17 cellular contexts compared by ENCODE assay signal in the genomic region with DNA sequence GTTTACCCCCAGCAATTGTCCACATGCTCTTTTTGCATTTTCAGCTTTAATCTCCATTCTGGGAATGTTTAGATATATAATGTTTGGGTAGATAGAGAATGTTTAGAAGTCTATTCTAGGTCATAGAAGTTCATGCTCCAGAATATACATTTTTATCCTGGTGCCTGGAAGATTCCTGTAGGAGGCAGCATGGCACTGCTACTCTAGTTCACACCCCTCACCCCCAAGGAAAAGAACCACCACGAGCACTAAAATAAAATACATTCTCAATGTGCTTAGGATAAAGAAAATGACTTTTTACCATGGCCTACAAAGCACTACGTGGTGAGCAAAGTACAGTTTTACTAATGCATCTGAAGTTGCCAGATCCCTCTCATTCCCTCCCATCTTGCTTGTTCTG. TPM values are rescaled to one million over a fixed set of nuclear protein-coding genes. Genes with fewer than 3 reads are reported as not detected.
DNase-seq lines count a peak whose midpoint lies in the region; ATAC-seq and TF ChIP-seq lines count a peak whose summit lies in the region.
"Had no signal": no experiment of that assay in that cellular context is flagged by ENCODE, and none has a peak within 500 bp of the region (broad histone marks: within the 10 kb centered on the region; RNA-seq: fewer than 3 reads in every experiment).

No MANE protein-coding gene starts in this region.

- no peak overlapping the region for H3K4me3 Mint-ChIP-seq in type B pancreatic cell
- H3K4me3 Mint-ChIP-seq: CD4-positive, CD25-positive, alpha-beta regulatory T cell; memory B cell; stimulated activated effector memory CD8-positive, alpha-beta T cell treated with anti-CD3 and anti-CD28 coated beads, Interleukin-12 subunit alpha, Interleukin-12 subunit beta, amount 100 ng/mL, for 72 hours had no signal

- H3K4me3 ChIP-seq in AG09309 (ENCODE audit: control insufficient read depth, low read depth, low read length) = no peak overlapping the region
- no peak overlapping the region for H3K4me3 ChIP-seq in HEK293 (ENCODE audit: low read depth, low read length)
- no peak overlapping the region for H3K4me3 ChIP-seq in cardiac fibroblast (replicated peaks in 1 of 2; ENCODE audit: low read depth in 2 of 2, low read length in 2 of 2)
- no peak overlapping the region for H3K4me3 ChIP-seq in suprapubic skin
- H3K4me3 ChIP-seq: dorsolateral prefrontal cortex, esophagus squamous epithelium had no signal

- no peak for TF ChIP-seq POLR2A in suprapubic skin (IDR thresholded peaks at IDR 0.05)

- POLR2A ChIA-PET in HEK293 (lab: Yijun Ruan, JAX) = no interaction called here

- no peaks in the 10 kb centered on the region for H3K27me3 Mint-ChIP-seq in type B pancreatic cell

- no peaks in the 10 kb centered on the region for H3K27me3 ChIP-seq in suprapubic skin
- H3K27me3 ChIP-seq: dorsolateral prefrontal cortex, esophagus squamous epithelium had no signal

- H3K9me3 ChIP-seq in HEK293 (ENCODE audit: control insufficient read depth, insufficient read depth, low read depth, low read length) = no peaks in the 10 kb centered on the region
- H3K9me3 ChIP-seq in suprapubic skin = no peaks in the 10 kb centered on the region
- H3K9me3 ChIP-seq: esophagus squamous epithelium had no signal

- TF ChIP-seq EP300 in suprapubic skin (IDR thresholded peaks at IDR 0.05) = no peak

- peak; percentile 47 for TF ChIP-seq CTCF in AG09309 (IDR thresholded peaks at IDR 0.05; ENCODE audit: control insufficient read depth, insufficient read depth, low read depth, low read length, missing control alignments)
- no peak; the same call in 1 of the 2 replicates for TF ChIP-seq CTCF in HEK293 (tag by site-specific recombination; IDR thresholded peaks at IDR 0.05)
- peak; percentile 38 for TF ChIP-seq CTCF in cardiac fibroblast (IDR thresholded peaks at IDR 0.05; ENCODE audit: low read depth, low read length)
- no peak for TF ChIP-seq CTCF in suprapubic skin (IDR thresholded peaks at IDR 0.05)
- TF ChIP-seq CTCF in type B pancreatic cell (conservative IDR thresholded peaks at IDR 0.05) = no peak

- H3K36me3 ChIP-seq in HEK293 (ENCODE audit: control insufficient read depth in 2 of 2, insufficient read depth in 1 of 2, low read length in 2 of 2) (no peaks in the 10 kb centered on the region), suprapubic skin (no peaks in the 10 kb centered on the region)
- H3K36me3 ChIP-seq: esophagus squamous epithelium had no signal

- CTCF ChIA-PET in HEK293 (lab: Yijun Ruan, JAX) = interaction anchor here (0.9 to 1.1 kb wide), 2 partner anchors 9 to 131 kb away, joined by 4 read pairs; no protein-coding TSS in a partner anchor

- no peak for ATAC-seq in GM21576 (IDR thresholded peaks at IDR 0.05; ENCODE audit: unreplicated experiment)
- ATAC-seq: sciatic nerve; stimulated activated effector memory CD8-positive, alpha-beta T cell treated with anti-CD3 and anti-CD28 coated beads, Interleukin-12 subunit alpha, Interleukin-12 subunit beta, amount 100 ng/mL, for 72 hours had no signal

- no peak overlapping the region for H3K27ac ChIP-seq in HEK293 (ENCODE audit: extremely low read depth, low read depth, low read length)
- H3K27ac ChIP-seq in suprapubic skin = no peak overlapping the region
- H3K27ac ChIP-seq: dorsolateral prefrontal cortex, esophagus squamous epithelium, VCaP had no signal

- DNase-seq in AG09309 (ENCODE audit: low read depth) (no peak), cardiac fibroblast (ENCODE audit: low read depth in 2 of 2) (peak in 1 of 2 donors; percentile 48), lung microvascular endothelial cell (ENCODE audit: low read depth in 2 of 2) (peak; percentile 15 to 17), suprapubic skin (ENCODE audit: low spot score in 2 of 2) (no peak), type B pancreatic cell (ENCODE audit: extremely low spot score, unreplicated experiment) (no peak), AG20443 (ENCODE audit: low spot score) (no peak)
- DNase-seq: activated effector memory CD4-positive, alpha-beta T cell treated with anti-CD3 and anti-CD28 coated beads, Interleukin-2, amount 50 U/mL, for 16 hours; CD4-positive, CD25-positive, alpha-beta regulatory T cell; dorsolateral prefrontal cortex; esophagus squamous epithelium; NCI-H446 treated with DMSO at 0.1 percent for 48 hours had no signal

- H3K4me1 Mint-ChIP-seq in type B pancreatic cell (ENCODE audit: unreplicated experiment) = peaks cover 24% of the 10 kb centered on the region
- H3K4me1 Mint-ChIP-seq: CD4-positive, CD25-positive, alpha-beta regulatory T cell; stimulated activated effector memory CD8-positive, alpha-beta T cell treated with anti-CD3 and anti-CD28 coated beads, Interleukin-12 subunit alpha, Interleukin-12 subunit beta, amount 100 ng/mL, for 72 hours had no signal

- no peak overlapping the region for H3K27ac Mint-ChIP-seq in type B pancreatic cell
- H3K27ac Mint-ChIP-seq: CD4-positive, CD25-positive, alpha-beta regulatory T cell; memory B cell; stimulated activated effector memory CD8-positive, alpha-beta T cell treated with anti-CD3 and anti-CD28 coated beads, Interleukin-12 subunit alpha, Interleukin-12 subunit beta, amount 100 ng/mL, for 72 hours had no signal

- H3K9me3 Mint-ChIP-seq in type B pancreatic cell = no peaks in the 10 kb centered on the region
- H3K9me3 Mint-ChIP-seq: memory B cell; stimulated activated effector memory CD8-positive, alpha-beta T cell treated with anti-CD3 and anti-CD28 coated beads, Interleukin-12 subunit alpha, Interleukin-12 subunit beta, amount 100 ng/mL, for 72 hours had no signal

- no peaks in the 10 kb centered on the region for H3K4me1 ChIP-seq in HEK293 (ENCODE audit: control insufficient read depth, insufficient read depth, low read length)
- H3K4me1 ChIP-seq in suprapubic skin = peaks cover 6% of the 10 kb centered on the region

- H3K36me3 Mint-ChIP-seq in type B pancreatic cell = peaks cover 40% of the 10 kb centered on the region
- H3K36me3 Mint-ChIP-seq: CD4-positive, CD25-positive, alpha-beta regulatory T cell; memory B cell; stimulated activated effector memory CD8-positive, alpha-beta T cell treated with anti-CD3 and anti-CD28 coated beads, Interleukin-12 subunit alpha, Interleukin-12 subunit beta, amount 100 ng/mL, for 72 hours had no signal

- 45% methylated on average over 2 of the region's 2 CpGs for WGBS in suprapubic skin

TF ChIP-seq in HEK293, 187 proteins besides CTCF, POLR2A, EP300 and RAD21:
- peak; percentile 18; the same call in 1 of the 2 replicates for TF ChIP-seq ZNF654 (tag by site-specific recombination; IDR thresholded peaks at IDR 0.05; ENCODE audit: low read depth)
- no peak for TF ChIP-seq OVOL3 (tag by site-specific recombination; IDR thresholded peaks at IDR 0.05)
- TF ChIP-seq SP3 (tag by site-specific recombination; IDR thresholded peaks at IDR 0.05) = no peak

RNA-seq across cellular contexts. Expression of a gene that starts 53.8 kb away (rescaled TPM):
- total RNA-seq in lung microvascular endothelial cell (78.2 and 97.4 TPM in 2 replicates), suprapubic skin (10 to 100 TPM; 17.2 to 31.8 (median 28.8) TPM), type B pancreatic cell (ENCODE audit: low replicate concordance) (46.7 and 67.7 TPM in 2 replicates)
- total RNA-seq: CD4-positive, CD25-positive, alpha-beta regulatory T cell had no signal

Comparison
In these comparisons a context has a peak if more than half of its experiments do, and no peak if none do; other contexts are left out.
1. DNase-seq: peak in lung microvascular endothelial cell (2 of 2); none in AG09309 (single experiment), suprapubic skin (0 of 2), type B pancreatic cell (single experiment) and AG20443 (single experiment).
2. CTCF ChIP-seq: peak in AG09309 (single experiment) and cardiac fibroblast (single experiment); none in HEK293 (single experiment), suprapubic skin (0 of 2) and type B pancreatic cell (single experiment).